ENCODE assay signal across 1 cellular context in the genomic region with DNA sequence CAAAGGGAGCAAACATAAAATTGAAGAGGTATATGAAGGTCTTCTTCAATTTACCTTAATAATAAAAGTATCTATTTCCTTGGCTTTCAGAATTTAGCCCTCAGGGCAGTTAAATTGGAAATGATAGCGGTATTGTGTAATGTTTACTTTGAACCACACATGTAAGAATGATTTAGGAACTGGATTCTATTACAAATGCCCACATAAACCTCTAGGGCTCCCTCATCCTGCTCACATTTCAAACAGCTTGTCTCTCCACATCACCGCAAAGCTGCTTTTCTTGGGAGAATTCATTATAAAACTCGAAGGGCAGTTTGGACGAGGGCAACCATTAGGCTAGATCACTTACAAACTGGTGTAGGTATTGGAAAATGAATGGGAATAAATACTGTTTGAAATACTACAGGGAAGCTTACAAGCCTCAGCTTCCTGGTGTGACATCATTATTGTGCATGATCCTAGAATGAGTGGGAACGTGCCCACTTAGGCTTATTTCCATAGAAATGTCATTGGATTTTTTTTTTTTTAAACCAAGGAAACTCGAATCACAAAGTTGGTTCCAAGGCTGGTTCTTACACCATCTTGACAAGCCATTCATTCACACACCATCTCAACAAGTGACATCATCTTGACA.
TF ChIP-seq lines count a peak whose summit lies in the region.

No MANE protein-coding gene starts in this region.

TF ChIP-seq in IMR-90, 13 proteins besides CTCF, POLR2A, EP300 and RAD21:
- TF ChIP-seq MXI1 (IDR thresholded peaks at IDR 0.05; ENCODE audit: borderline replicate concordance, low read depth, low read length), result no peak
- TF ChIP-seq MAFK (IDR thresholded peaks at IDR 0.05; ENCODE audit: low read depth, low read length), result no peak
- 0 out of 2 replicates have a peak, but pooled peaks have one; percentile 20 for TF ChIP-seq CEBPB (IDR thresholded peaks at IDR 0.05; ENCODE audit: low read depth, low read length)
- no peak for TF ChIP-seq CHD1 (IDR thresholded peaks at IDR 0.05; ENCODE audit: low read depth, low read length)
- no peak for TF ChIP-seq FOS (IDR thresholded peaks at IDR 0.05; ENCODE audit: low read depth, low read length)
- TF ChIP-seq ELK1 (IDR thresholded peaks at IDR 0.05; ENCODE audit: borderline replicate concordance, low read depth, low read length), result no peak
